Comparison of ENCODE assay signal across 8 cellular contexts in genomic region chr11:13335319-13335718, GRCh38. TPM values are rescaled to one million over a fixed set of nuclear protein-coding genes. Genes with fewer than 3 reads are reported as not detected.
DNase-seq lines count a peak whose midpoint lies in the region; ATAC-seq and TF ChIP-seq lines count a peak whose summit lies in the region.

No MANE protein-coding gene starts in this region.

- DNase-seq in cardiac muscle cell (ENCODE audit: low read depth in 1 of 2, low spot score in 1 of 2): peak; percentile 64 to 81
- DNase-seq in Right ventricle myocardium inferior (ENCODE audit: missing footprints): no peak
- peak; percentile 23 for DNase-seq in NCI-H774 (lab: John Stamatoyannopoulos, UW)
- peak; percentile 75 to 81 for DNase-seq in activated CD4-positive, alpha-beta T cell treated with anti-CD3 and anti-CD28 coated beads, Interleukin-2, amount 50 U/mL, for 48 hours
- peak; percentile 48 to 64 (median 54) for DNase-seq in effector memory CD4-positive, alpha-beta T cell
- DNase-seq in mucosa of gallbladder (ENCODE audit: low spot score): peak; percentile 69
- peak; percentile 57 to 78 for DNase-seq in stimulated activated effector memory CD8-positive, alpha-beta T cell treated with anti-CD3 and anti-CD28 coated beads, Interleukin-12 subunit alpha, Interleukin-12 subunit beta, amount 100 ng/mL, for 72 hours (ENCODE audit: low spot score in 2 of 2)

- no peaks in the 10 kb centered on the region for H3K9me3 Mint-ChIP-seq in stimulated activated effector memory CD8-positive, alpha-beta T cell treated with anti-CD3 and anti-CD28 coated beads, Interleukin-12 subunit alpha, Interleukin-12 subunit beta, amount 100 ng/mL, for 72 hours

- ATAC-seq in Right ventricle myocardium inferior: no peak
- peak; percentile 47 for ATAC-seq in HG03342 (IDR thresholded peaks at IDR 0.05; ENCODE audit: unreplicated experiment)
- peak; percentile 24 for ATAC-seq in stimulated activated effector memory CD8-positive, alpha-beta T cell treated with anti-CD3 and anti-CD28 coated beads, Interleukin-12 subunit alpha, Interleukin-12 subunit beta, amount 100 ng/mL, for 72 hours

- H3K9me3 ChIP-seq in cardiac muscle cell (ENCODE audit: low read depth): no peaks in the 10 kb centered on the region
- H3K9me3 ChIP-seq in effector memory CD4-positive, alpha-beta T cell (ENCODE audit: control insufficient read depth, low read length): no peaks in the 10 kb centered on the region

- peak; percentile 94 for TF ChIP-seq CTCF in cardiac muscle cell (IDR thresholded peaks at IDR 0.05; ENCODE audit: low read depth, low read length)

- H3K4me1 Mint-ChIP-seq in stimulated activated effector memory CD8-positive, alpha-beta T cell treated with anti-CD3 and anti-CD28 coated beads, Interleukin-12 subunit alpha, Interleukin-12 subunit beta, amount 100 ng/mL, for 72 hours: peaks cover 85% of the 10 kb centered on the region

- H3K4me1 ChIP-seq in cardiac muscle cell (ENCODE audit: low read depth): peaks cover 4% of the 10 kb centered on the region
- peaks cover 40% of the 10 kb centered on the region for H3K4me1 ChIP-seq in effector memory CD4-positive, alpha-beta T cell (ENCODE audit: control insufficient read depth, insufficient read depth, low read length, poor library complexity, severe bottlenecking)

- no peak overlapping the region for H3K27ac Mint-ChIP-seq in stimulated activated effector memory CD8-positive, alpha-beta T cell treated with anti-CD3 and anti-CD28 coated beads, Interleukin-12 subunit alpha, Interleukin-12 subunit beta, amount 100 ng/mL, for 72 hours

- peaks cover 11% of the 10 kb centered on the region for H3K36me3 Mint-ChIP-seq in stimulated activated effector memory CD8-positive, alpha-beta T cell treated with anti-CD3 and anti-CD28 coated beads, Interleukin-12 subunit alpha, Interleukin-12 subunit beta, amount 100 ng/mL, for 72 hours

- H3K4me3 ChIP-seq in cardiac muscle cell: no peak overlapping the region
- H3K4me3 ChIP-seq in effector memory CD4-positive, alpha-beta T cell (ENCODE audit: insufficient read depth, low read depth, low read length, poor library complexity, severe bottlenecking): no peak overlapping the region

- no peaks in the 10 kb centered on the region for H3K36me3 ChIP-seq in cardiac muscle cell
- no peaks in the 10 kb centered on the region for H3K36me3 ChIP-seq in effector memory CD4-positive, alpha-beta T cell (ENCODE audit: control insufficient read depth, insufficient read depth, low read length)

- H3K27ac ChIP-seq in cardiac muscle cell: no peak overlapping the region
- H3K27ac ChIP-seq in effector memory CD4-positive, alpha-beta T cell (ENCODE audit: insufficient read depth, low read length, poor library complexity, severe bottlenecking): no peak overlapping the region

- intact Hi-C loops in Right ventricle myocardium inferior (cut with DNase I): loop anchor here (1.0 to 2.0 kb wide), 2 partner anchors 96 to 125 kb away; no protein-coding TSS in a partner anchor

- H3K27me3 ChIP-seq in cardiac muscle cell: no peaks in the 10 kb centered on the region
- no peaks in the 10 kb centered on the region for H3K27me3 ChIP-seq in effector memory CD4-positive, alpha-beta T cell (replicated peaks; ENCODE audit: control insufficient read depth, insufficient read depth, low read length, poor library complexity, severe bottlenecking)

- no peak overlapping the region for H3K4me3 Mint-ChIP-seq in stimulated activated effector memory CD8-positive, alpha-beta T cell treated with anti-CD3 and anti-CD28 coated beads, Interleukin-12 subunit alpha, Interleukin-12 subunit beta, amount 100 ng/mL, for 72 hours

RNA-seq across cellular contexts. Expression of gene BMAL1, which starts 57.7 kb away (rescaled TPM):
- total RNA-seq in cardiac muscle cell (3.9 and 8.9 TPM in 2 replicates), Right ventricle myocardium inferior (9.5 TPM), mucosa of gallbladder (21.2 TPM)
- polyA plus RNA-seq in cardiac muscle cell: 4.0 and 12.4 TPM in 2 replicates
